ENCODE assay signal across 29 cellular contexts in genomic region chr1:181295215-181295614, GRCh38.
"Had no signal": no experiment of that assay in that cellular context is flagged by ENCODE, and none has a peak within 500 bp of the region (broad histone marks: within the 10 kb centered on the region; RNA-seq: fewer than 3 reads in every experiment).

No MANE protein-coding gene starts in this region.

- H3K79me2 ChIP-seq: parathyroid adenoma had no signal

- H3K4me2 ChIP-seq: smooth muscle cell had no signal

- H3K4me3 ChIP-seq: ovary, psoas muscle, skin epidermis, smooth muscle cell, spleen, suprapubic skin, testis, tibial artery, transverse colon, upper lobe of right lung, uterus had no signal

- H2AFZ ChIP-seq: parathyroid adenoma had no signal

- H3K9ac ChIP-seq: parathyroid adenoma had no signal

- H3K36me3 ChIP-seq: neutrophil, ovary, spleen, suprapubic skin, tibial artery, transverse colon, upper lobe of right lung, uterus had no signal

- ATAC-seq: naive thymus-derived CD8-positive, alpha-beta T cell; natural killer cell treated with Interleukin-12 subunit alpha and Interleukin-12 subunit beta and Interleukin-15 and Interleukin-18, amount 100 ng/mL, for 72 hours; psoas muscle; right cardiac atrium; stimulated activated memory B cell treated with anti-CD40 and anti-IgM and Interleukin-4, amounts not matched to agents 10 μg/mL and 1 μg/mL and 100 μg/mL, for 72 hours; stimulated activated naive CD8-positive, alpha-beta T cell treated with anti-CD3 and anti-CD28 coated beads, Interleukin-15, amount 100 ng/mL, for 72 hours; stimulated activated naive CD8-positive, alpha-beta T cell treated with anti-CD3 and anti-CD28 coated beads, Interleukin-15, Interleukin-2, amounts not matched to agents 100 U/mL and 50 U/mL, for 24 hours; upper lobe of right lung had no signal

- DNase-seq: naive thymus-derived CD8-positive, alpha-beta T cell; nephron progenitor cell; nucleus accumbens; ovary; posterior cingulate gyrus; psoas muscle; right cardiac atrium; spleen; stimulated activated CD4-positive, alpha-beta T cell treated with anti-CD3 and anti-CD28 coated beads, Interleukin-12 subunit alpha, Interleukin-12 subunit beta, amount 100 ng/mL, for 4 hours; stimulated activated CD4-positive, alpha-beta T cell treated with anti-CD3 and anti-CD28 coated beads, Interleukin-1b, Interleukin-23, amount 100 ng/mL, for 48 hours; stimulated activated CD4-positive, alpha-beta T cell treated with anti-CD3 and anti-CD28 coated beads, Interleukin-4, amount 100 ng/mL, for 1 hour; stimulated activated CD4-positive, alpha-beta T cell treated with anti-CD3 and anti-CD28 coated beads, Interleukin-4, amount 100 ng/mL, for 4 hours; stimulated activated CD8-positive, alpha-beta memory T cell treated with anti-CD3 and anti-CD28 coated beads, Interleukin-4, amount 100 ng/mL, for 48 hours; stimulated activated naive CD4-positive, alpha-beta T cell; stimulated activated naive CD8-positive, alpha-beta T cell treated with anti-CD3 and anti-CD28 coated beads, Interleukin-15, amount 100 ng/mL, for 72 hours; stimulated activated naive CD8-positive, alpha-beta T cell treated with anti-CD3 and anti-CD28 coated beads, Interleukin-15, Interleukin-2, amounts not matched to agents 100 U/mL and 50 U/mL, for 24 hours; substantia nigra; testis; tibial artery; transverse colon; upper lobe of right lung; uterus had no signal

- H3K27ac ChIP-seq: neutrophil, ovary, parathyroid adenoma, psoas muscle, skin epidermis, spleen, suprapubic skin, testis, tibial artery, transverse colon, upper lobe of right lung, uterus had no signal

- H3K4me1 ChIP-seq: parathyroid adenoma, psoas muscle, spleen, suprapubic skin, testis, tibial artery, transverse colon, upper lobe of right lung, uterus had no signal

- H3K9me3 ChIP-seq: neutrophil, ovary, psoas muscle, spleen, suprapubic skin, testis, tibial artery, transverse colon, upper lobe of right lung, uterus had no signal

- H3K27me3 ChIP-seq: neutrophil, ovary, testis, transverse colon, upper lobe of right lung, uterus had no signal
